In genomic region chr5:149380466-149381121, GRCh38 we compare ENCODE assay signal across 21 cellular contexts. TPM values are rescaled to one million over a fixed set of nuclear protein-coding genes. Genes with fewer than 3 reads are reported as not detected.
DNase-seq lines count a peak whose midpoint lies in the region; ATAC-seq and TF ChIP-seq lines count a peak whose summit lies in the region.
"Had no signal": no experiment of that assay in that cellular context is flagged by ENCODE, and none has a peak within 500 bp of the region (broad histone marks: within the 10 kb centered on the region; RNA-seq: fewer than 3 reads in every experiment).

No MANE protein-coding gene starts in this region.

- POLR2A ChIA-PET in WTC11 (lab: Charles Lee): no interaction called here

- H3K4me1 ChIP-seq in heart right ventricle: peaks cover 11 to 55% (median 38%) of the 10 kb centered on the region in 9 donors
- peaks cover 0 to 33% (median 15%) of the 10 kb centered on the region in 4 donors for H3K4me1 ChIP-seq in transverse colon

- H3K9me3 ChIP-seq in heart right ventricle (no peaks in the 10 kb centered on the region), transverse colon (no peaks in the 10 kb centered on the region)
- H3K9me3 ChIP-seq: MG63 had no signal

- peak; percentile 12 for ATAC-seq in WTC11
- peak in 7 of 8 donors; percentile 8 to 25 (median 12) for ATAC-seq in heart right ventricle
- no peak for ATAC-seq in activated naive CD8-positive, alpha-beta T cell treated with anti-CD3 and anti-CD28 coated beads, Interleukin-2, amount 50 U/mL, for 24 hours

- 0 out of 2 replicates have a peak, but pooled peaks cover 4% of the 10 kb centered on the region for H3K9me3 Mint-ChIP-seq in WTC11
- no peaks in the 10 kb centered on the region for H3K9me3 Mint-ChIP-seq in nephron progenitor cell
- no peaks in the 10 kb centered on the region for H3K9me3 Mint-ChIP-seq in type B pancreatic cell
- H3K9me3 Mint-ChIP-seq in activated naive CD8-positive, alpha-beta T cell treated with anti-CD3 and anti-CD28 coated beads, Interleukin-2, amount 50 U/mL, for 24 hours: no peaks in the 10 kb centered on the region
- H3K9me3 Mint-ChIP-seq: activated B cell treated with CpG ODN at 0.5 μM for 24 hours; natural killer cell treated with Interleukin-12 subunit alpha and Interleukin-12 subunit beta and Interleukin-15 and Interleukin-18, amount 100 ng/mL, for 72 hours had no signal

- WGBS in heart right ventricle, 2 donors: 52 to 63% methylated on average over 16 of the region's 16 CpGs
- WGBS in transverse colon (ENCODE audit: low coverage in 1 of 2), 2 donors: 51 to 70% methylated on average over 6 to 16 of the region's 16 CpGs

- no peak overlapping the region for H3K4me3 ChIP-seq in heart right ventricle
- peak overlapping the region in 1 of 4 donors; percentile 27 for H3K4me3 ChIP-seq in transverse colon
- H3K4me3 ChIP-seq: MG63, PC-9, skin epidermis had no signal

- peak overlapping the region in 8 of 10 donors; percentile 18 to 95 (median 88) for H3K27ac ChIP-seq in heart right ventricle
- peak overlapping the region; percentile 87 to 91 (median 88) for H3K27ac ChIP-seq in transverse colon
- H3K27ac ChIP-seq: PC-9 had no signal

- DNase-seq in WTC11 (ENCODE audit: low spot score) (no peak), heart right ventricle (peak in 1 of 2 donors; percentile 25), nephron progenitor cell (no peak), transverse colon (peak; percentile 53), type B pancreatic cell (ENCODE audit: extremely low spot score, unreplicated experiment) (no peak), NCI-H69 (lab: John Stamatoyannopoulos, UW) (no peak)
- no peak for DNase-seq in activated naive CD8-positive, alpha-beta T cell treated with anti-CD3 and anti-CD28 coated beads, Interleukin-2, amount 50 U/mL, for 24 hours
- DNase-seq: activated B cell treated with CpG ODN at 0.5 μM for 24 hours; activated naive CD4-positive, alpha-beta T cell treated with Interleukin-2 at 50 U/mL for 16 hours; C1 segment of cervical spinal cord; central memory CD4-positive, alpha-beta T cell; kidney glomerular epithelial cell; MG63; NCI-H1930; NCI-H524 treated with DMSO at 0.1 percent for 48 hours; PC-9; SW 1271 had no signal

- peak; percentile 50 for TF ChIP-seq POLR2A in transverse colon (IDR thresholded peaks at IDR 0.05)

- H3K27ac Mint-ChIP-seq in WTC11: no peak overlapping the region
- peak overlapping the region; percentile 54 for H3K27ac Mint-ChIP-seq in nephron progenitor cell
- H3K27ac Mint-ChIP-seq in type B pancreatic cell: no peak overlapping the region
- H3K27ac Mint-ChIP-seq in activated naive CD8-positive, alpha-beta T cell treated with anti-CD3 and anti-CD28 coated beads, Interleukin-2, amount 50 U/mL, for 24 hours: no peak overlapping the region
- H3K27ac Mint-ChIP-seq: activated B cell treated with CpG ODN at 0.5 μM for 24 hours; natural killer cell treated with Interleukin-12 subunit alpha and Interleukin-12 subunit beta and Interleukin-15 and Interleukin-18, amount 100 ng/mL, for 72 hours had no signal

- H3K27me3 Mint-ChIP-seq in WTC11 (ENCODE audit: low read depth) (no peaks in the 10 kb centered on the region), nephron progenitor cell (ENCODE audit: low read depth, poor library complexity) (peaks cover 6% of the 10 kb centered on the region), type B pancreatic cell (no peaks in the 10 kb centered on the region)
- H3K27me3 Mint-ChIP-seq in activated naive CD8-positive, alpha-beta T cell treated with anti-CD3 and anti-CD28 coated beads, Interleukin-2, amount 50 U/mL, for 24 hours: no peaks in the 10 kb centered on the region

- intact Hi-C loops in heart right ventricle (cut with DNase I) (loop anchor here in 7 of 10 donors (5.0 kb wide), 3 partner anchors 52 to 187 kb away; no protein-coding TSS in a partner anchor), transverse colon (cut with DNase I; ENCODE audit: low total_unique reads) (loop anchor here (5.0 kb wide), 1 partner anchor 52 kb away; no protein-coding TSS in a partner anchor)

- H3K36me3 Mint-ChIP-seq in WTC11 (no peaks in the 10 kb centered on the region), nephron progenitor cell (ENCODE audit: low read depth) (no peaks in the 10 kb centered on the region), type B pancreatic cell (no peaks in the 10 kb centered on the region)
- H3K36me3 Mint-ChIP-seq in activated naive CD8-positive, alpha-beta T cell treated with anti-CD3 and anti-CD28 coated beads, Interleukin-2, amount 50 U/mL, for 24 hours (ENCODE audit: low read depth): no peaks in the 10 kb centered on the region
- H3K36me3 Mint-ChIP-seq: natural killer cell treated with Interleukin-12 subunit alpha and Interleukin-12 subunit beta and Interleukin-15 and Interleukin-18, amount 100 ng/mL, for 72 hours had no signal

- no peak for TF ChIP-seq CTCF in WTC11 (IDR thresholded peaks at IDR 0.05)
- no peak for TF ChIP-seq CTCF in heart right ventricle (IDR thresholded peaks at IDR 0.05)
- TF ChIP-seq CTCF in nephron progenitor cell (IDR thresholded peaks at IDR 0.05): no peak
- TF ChIP-seq CTCF in transverse colon (IDR thresholded peaks at IDR 0.05): no peak
- TF ChIP-seq CTCF in type B pancreatic cell (conservative IDR thresholded peaks at IDR 0.05): no peak

- H3K4me1 Mint-ChIP-seq in WTC11 (peaks cover 9% of the 10 kb centered on the region), nephron progenitor cell (peaks cover 65% of the 10 kb centered on the region), type B pancreatic cell (ENCODE audit: unreplicated experiment) (peaks cover 30% of the 10 kb centered on the region)
- H3K4me1 Mint-ChIP-seq in activated naive CD8-positive, alpha-beta T cell treated with anti-CD3 and anti-CD28 coated beads, Interleukin-2, amount 50 U/mL, for 24 hours: no peaks in the 10 kb centered on the region

- TF ChIP-seq EP300 in transverse colon (IDR thresholded peaks at IDR 0.05; ENCODE audit: low read depth): no peak

- H3K27me3 ChIP-seq in heart right ventricle (no peaks in the 10 kb centered on the region), transverse colon (no peaks in the 10 kb centered on the region)
- H3K27me3 ChIP-seq: MG63 had no signal

- CTCF ChIA-PET in WTC11 (lab: Charles Lee): interaction anchor here (0.7 to 3.5 kb wide), 17 partner anchors 9 to 185 kb away, joined by 3 to 110 read pairs (median 9); no protein-coding TSS in a partner anchor

- in situ Hi-C loops in transverse colon (cut with MboI; ENCODE audit: low pct_ligation_motif_present in 1 of 4, low pct_unique_long_range_greater_than_20kb in 1 of 4, low sequenced_read_pairs in 3 of 4): loop anchor here in 1 of 4 donors (10.0 kb wide), 1 partner anchor 54 kb away; no protein-coding TSS in a partner anchor

- no peak overlapping the region for H3K4me3 Mint-ChIP-seq in WTC11
- no peak overlapping the region for H3K4me3 Mint-ChIP-seq in nephron progenitor cell
- no peak overlapping the region for H3K4me3 Mint-ChIP-seq in type B pancreatic cell
- H3K4me3 Mint-ChIP-seq in activated naive CD8-positive, alpha-beta T cell treated with anti-CD3 and anti-CD28 coated beads, Interleukin-2, amount 50 U/mL, for 24 hours: no peak overlapping the region
- H3K4me3 Mint-ChIP-seq: activated B cell treated with CpG ODN at 0.5 μM for 24 hours; natural killer cell treated with Interleukin-12 subunit alpha and Interleukin-12 subunit beta and Interleukin-15 and Interleukin-18, amount 100 ng/mL, for 72 hours had no signal

- H3K36me3 ChIP-seq in heart right ventricle (no peaks in the 10 kb centered on the region), transverse colon (no peaks in the 10 kb centered on the region)
- H3K36me3 ChIP-seq: MG63 had no signal

TF ChIP-seq in WTC11, 78 proteins besides CTCF, POLR2A, EP300 and RAD21 (continues in another document):
- TF ChIP-seq NR3C1 (CRISPR knock-in tag; conservative IDR thresholded peaks at IDR 0.05; ENCODE audit: low read depth) (no peak), ZNF512 (CRISPR knock-in tag; IDR thresholded peaks at IDR 0.05; ENCODE audit: borderline replicate concordance) (no peak), FOXK1 (CRISPR knock-in tag; IDR thresholded peaks at IDR 0.05) (no peak), ZNF317 (CRISPR knock-in tag; IDR thresholded peaks at IDR 0.05; ENCODE audit: borderline replicate concordance, low read depth) (no peak), ZNF416 (CRISPR knock-in tag; IDR thresholded peaks at IDR 0.05) (no peak), ZNF263 (CRISPR knock-in tag; IDR thresholded peaks at IDR 0.05; ENCODE audit: low read depth) (no peak), RORB (CRISPR knock-in tag; IDR thresholded peaks at IDR 0.05) (no peak)

RNA-seq across cellular contexts. Expression of gene IL17B, which starts 1.5 kb away (rescaled TPM):
- total RNA-seq in WTC11 (2021) (not detected in 3 replicates), heart right ventricle (under 1 TPM in 2 of 10 donors, not detected in 8; 0.44 to 0.83 TPM), transverse colon (not detected), type B pancreatic cell (ENCODE audit: low replicate concordance) (0.46 TPM in 1 of 2 replicates, not detected in the other)
- polyA plus RNA-seq in heart right ventricle: under 1 TPM in 1 of 2 donors, not detected in 1; 0.57 TPM
- total RNA-seq: activated B cell treated with CpG ODN at 0.5 μM for 24 hours; Daoy; endothelial cell of umbilical vein; natural killer cell treated with Interleukin-12 subunit alpha and Interleukin-12 subunit beta and Interleukin-15 and Interleukin-18, amount 100 ng/mL, for 72 hours; PC-9 had no signal
- polyA plus RNA-seq: endothelial cell of umbilical vein had no signal

RNA-seq across cellular contexts. Expression of gene PCYOX1L, which starts 22.7 kb away (rescaled TPM):
- total RNA-seq in WTC11 (2021) (8.1 to 19.2 TPM (median 17.2 TPM) in 3 replicates), heart right ventricle (1 to 10 TPM; 2.6 to 5.5 (median 4.0) TPM), transverse colon (1 to 10 TPM in 3 of 4 donors, under 1 TPM in 1; 0.75 to 5.4 (median 2.8) TPM), type B pancreatic cell (ENCODE audit: low replicate concordance) (8.2 and 18.5 TPM in 2 replicates)
- 1 to 10 TPM; 4.5 to 6.2 TPM for polyA plus RNA-seq in heart right ventricle

RNA-seq across cellular contexts. Expression of gene GRPEL2, which starts 35.3 kb away (rescaled TPM):
- total RNA-seq in WTC11 (2021) (35.3 to 48.6 TPM (median 35.5 TPM) in 3 replicates), heart right ventricle (10 to 100 TPM in 6 of 10 donors, 1 to 10 TPM in 4; 8.1 to 13.4 (median 10.2) TPM), transverse colon (10 to 100 TPM in 1 of 4 donors, 1 to 10 TPM in 3; 2.2 to 10.6 (median 6.4) TPM), type B pancreatic cell (ENCODE audit: low replicate concordance) (19.1 and 22.6 TPM in 2 replicates)
- 1 to 10 TPM; 4.8 to 9.5 TPM for polyA plus RNA-seq in heart right ventricle
